ENCODE assay signal across 29 cellular contexts in the genomic region with DNA sequence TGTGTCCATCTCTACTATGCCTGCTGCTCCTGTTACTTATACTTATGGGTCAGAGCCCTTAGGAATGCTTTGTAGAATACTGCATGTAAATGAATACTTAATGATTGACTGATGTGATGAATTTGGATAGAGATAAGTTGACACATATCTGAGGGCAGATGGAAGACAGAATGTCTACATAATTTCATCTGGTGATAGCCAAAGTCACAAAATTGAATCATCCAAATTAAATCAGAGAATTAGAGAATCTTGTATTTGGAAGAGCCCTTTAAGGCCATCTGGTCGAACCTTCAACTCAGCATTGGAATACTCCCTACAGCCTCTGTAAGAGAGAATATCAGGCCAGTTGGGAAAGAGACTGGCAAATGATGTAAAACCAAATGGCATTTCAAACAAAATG.
DNase-seq lines count a peak whose midpoint lies in the region; ATAC-seq and TF ChIP-seq lines count a peak whose summit lies in the region.
"Had no signal": no experiment of that assay in that cellular context is flagged by ENCODE, and none has a peak within 500 bp of the region (broad histone marks: within the 10 kb centered on the region; RNA-seq: fewer than 3 reads in every experiment).

No MANE protein-coding gene starts in this region.

- H3K4me2 ChIP-seq in SK-N-SH, result no peak overlapping the region
- H3K4me2 ChIP-seq: A549; BLaER1; BLaER1 treated with 17β-estradiol and CSF1 and Interleukin-3, amounts not matched to agents 10 nM and 100 nM had no signal

- H3K79me2 ChIP-seq in SK-N-SH (ENCODE audit: insufficient read depth), result no peaks in the 10 kb centered on the region; the same call in 1 of the 2 replicates

- no peak overlapping the region for H3K9ac ChIP-seq in SK-N-SH
- H3K9ac ChIP-seq: BLaER1; BLaER1 treated with 17β-estradiol and CSF1 and Interleukin-3, amounts not matched to agents 10 nM and 100 nM had no signal

- H3K4me1 ChIP-seq in SK-N-SH (ENCODE audit: control insufficient read depth in 1 of 2, insufficient read depth in 2 of 2, low read depth in 1 of 2, low read length in 1 of 2), result no peaks in the 10 kb centered on the region
- H3K4me1 ChIP-seq in sigmoid colon, result no peaks in the 10 kb centered on the region
- H3K4me1 ChIP-seq: A549; BE2C; BLaER1; BLaER1 treated with 17β-estradiol and CSF1 and Interleukin-3, amounts not matched to agents 10 nM and 100 nM; Caco-2 had no signal

- H2AFZ ChIP-seq in SK-N-SH (ENCODE audit: low read depth), result no peak overlapping the region

- no peak for TF ChIP-seq RAD21 in SK-N-SH (IDR thresholded peaks at IDR 0.05; ENCODE audit: low read length)

- H4K20me1 ChIP-seq in SK-N-SH (ENCODE audit: insufficient read depth), result no peaks in the 10 kb centered on the region
- H4K20me1 ChIP-seq: BLaER1; BLaER1 treated with 17β-estradiol and CSF1 and Interleukin-3, amounts not matched to agents 10 nM and 100 nM had no signal

- no peaks in the 10 kb centered on the region for H3K9me2 ChIP-seq in SK-N-SH

- 7% methylated on average over 1 of the region's 1 CpG for WGBS in SK-N-SH (ENCODE audit: low lambda C conversion rate)
- WGBS in sigmoid colon, 2 donors, result 0% methylated on average over 1 of the region's 1 CpG

- TF ChIP-seq EP300 in SK-N-SH (IDR thresholded peaks at IDR 0.05; ENCODE audit: borderline replicate concordance in 1 of 2, low read depth in 1 of 2, low read length in 1 of 2), result no peak
- no peak for TF ChIP-seq EP300 in sigmoid colon (IDR thresholded peaks at IDR 0.05)

- TF ChIP-seq CTCF in SK-N-SH (IDR thresholded peaks at IDR 0.05), result no peak
- no peak for TF ChIP-seq CTCF in sigmoid colon (IDR thresholded peaks at IDR 0.05)

- intact Hi-C loops in sigmoid colon (cut with DNase I), result no loop called here

- H3K9me3 ChIP-seq in SK-N-SH (no peaks in the 10 kb centered on the region), sigmoid colon (no peaks in the 10 kb centered on the region)
- H3K9me3 ChIP-seq: A549; BE2C; BLaER1; BLaER1 treated with 17β-estradiol and CSF1 and Interleukin-3, amounts not matched to agents 10 nM and 100 nM; Caco-2 had no signal

- ATAC-seq in SK-N-SH treated with all-trans-retinoic acid at 6 μM for 48 hours, result no peak
- ATAC-seq: A549; CD8-positive, alpha-beta T cell had no signal

- no peaks in the 10 kb centered on the region for H3K36me3 ChIP-seq in SK-N-SH (replicated peaks in 1 of 2; ENCODE audit: control insufficient read depth in 1 of 2, insufficient read depth in 2 of 2, low read length in 1 of 2)
- no peaks in the 10 kb centered on the region for H3K36me3 ChIP-seq in sigmoid colon
- H3K36me3 ChIP-seq: BE2C; BLaER1; BLaER1 treated with 17β-estradiol and CSF1 and Interleukin-3, amounts not matched to agents 10 nM and 100 nM had no signal

- CTCF ChIA-PET in SK-N-SH (lab: Yijun Ruan, JAX), result no interaction called here

- H3F3A ChIP-seq in SK-N-SH (replicated peaks; ENCODE audit: insufficient read depth), result no peaks in the 10 kb centered on the region

- no peak for TF ChIP-seq POLR2A in sigmoid colon (IDR thresholded peaks at IDR 0.05)

- H3K4me3 ChIP-seq in SK-N-SH (ENCODE audit: low read depth in 2 of 2, low read length in 1 of 2), result no peak overlapping the region
- no peak overlapping the region for H3K4me3 ChIP-seq in sigmoid colon
- H3K4me3 ChIP-seq: A549; BLaER1; BLaER1 treated with 17β-estradiol and CSF1 and Interleukin-3, amounts not matched to agents 10 nM and 100 nM had no signal

- POLR2A ChIA-PET in SK-N-SH (lab: Yijun Ruan, JAX), result no interaction called here

- H3K27me3 ChIP-seq in SK-N-SH (ENCODE audit: insufficient read depth), result no peaks in the 10 kb centered on the region
- H3K27me3 ChIP-seq in sigmoid colon, result no peaks in the 10 kb centered on the region
- H3K27me3 ChIP-seq: BE2C had no signal

- no peak for DNase-seq in SK-N-SH
- peak; percentile 92 for DNase-seq in SK-N-DZ (ENCODE audit: low spot score)
- DNase-seq in sigmoid colon, result no peak
- DNase-seq: 8988T; ACHN; AML-193; BE2C; C1 segment of cervical spinal cord; Caco-2; Calu3; CD4-positive, alpha-beta memory T cell; CD4-positive, alpha-beta T cell; CD4-positive, CD25-positive, alpha-beta regulatory T cell; CD8-positive, alpha-beta memory T cell; CD8-positive, alpha-beta T cell; COR-L47; DMS 273 treated with DMSO at 0.1 percent for 48 hours; DMS153; DMS53; DMS79; DMS79 treated with DMSO at 0.1 percent for 48 hours; DND-41; EL had no signal

- H3K27ac ChIP-seq in SK-N-SH (ENCODE audit: low read depth in 2 of 2, low read length in 1 of 2) (no peak overlapping the region), sigmoid colon (no peak overlapping the region)
- H3K27ac ChIP-seq: 22Rv1; A549; BLaER1; BLaER1 treated with 17β-estradiol and CSF1 and Interleukin-3, amounts not matched to agents 10 nM and 100 nM; C4-2B had no signal

TF ChIP-seq in SK-N-SH treated with all-trans-retinoic acid at 6 μM for 48 hours, 23 proteins besides CTCF, POLR2A, EP300 and RAD21 (continues in another document):
- TF ChIP-seq ISL1 (CRISPR knock-in tag; IDR thresholded peaks at IDR 0.05) (0 out of 2 replicates have a peak, but pooled peaks have one; percentile 14), CSDC2 (CRISPR knock-in tag; IDR thresholded peaks at IDR 0.05) (no peak), TSHZ2 (CRISPR knock-in tag; IDR thresholded peaks at IDR 0.05) (peak; percentile 69; the same call in 1 of the 2 replicates), ARNTL (CRISPR knock-in tag; IDR thresholded peaks at IDR 0.05; ENCODE audit: borderline replicate concordance, low read depth) (no peak), TOX (CRISPR knock-in tag; IDR thresholded peaks at IDR 0.05; ENCODE audit: borderline replicate concordance) (no peak)

TF ChIP-seq in SK-N-SH, 30 proteins besides CTCF, POLR2A, EP300 and RAD21:
- TF ChIP-seq FOSL2 (IDR thresholded peaks at IDR 0.05; ENCODE audit: borderline replicate concordance, low read depth) (no peak), YY1 (IDR thresholded peaks at IDR 0.05; ENCODE audit: low read depth) (no peak), SIN3A (IDR thresholded peaks at IDR 0.05; ENCODE audit: borderline replicate concordance, low read depth, low read length) (no peak), MAX (IDR thresholded peaks at IDR 0.05; ENCODE audit: low read depth) (no peak), POLR2AphosphoS5 (IDR thresholded peaks at IDR 0.05; ENCODE audit: low read depth, low read length) (no peak), TCF12 (IDR thresholded peaks at IDR 0.05) (no peak), MEF2A (IDR thresholded peaks at IDR 0.05; ENCODE audit: borderline replicate concordance, low read depth) (no peak), RCOR1 (IDR thresholded peaks at IDR 0.05; ENCODE audit: low read length) (no peak), TEAD4 (IDR thresholded peaks at IDR 0.05; ENCODE audit: borderline replicate concordance, insufficient read depth) (no peak), TAF1 (IDR thresholded peaks at IDR 0.05; ENCODE audit: borderline replicate concordance, low read depth, low read length) (no peak)
- TF ChIP-seq, protein P1, sequence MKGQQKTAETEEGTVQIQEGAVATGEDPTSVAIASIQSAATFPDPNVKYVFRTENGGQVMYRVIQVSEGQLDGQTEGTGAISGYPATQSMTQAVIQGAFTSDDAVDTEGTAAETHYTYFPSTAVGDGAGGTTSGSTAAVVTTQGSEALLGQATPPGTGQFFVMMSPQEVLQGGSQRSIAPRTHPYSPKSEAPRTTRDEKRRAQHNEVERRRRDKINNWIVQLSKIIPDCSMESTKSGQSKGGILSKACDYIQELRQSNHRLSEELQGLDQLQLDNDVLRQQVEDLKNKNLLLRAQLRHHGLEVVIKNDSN (IDR thresholded peaks at IDR 0.05; ENCODE audit: borderline replicate concordance, low read depth), result no peak
TF ChIP-seq in SK-N-SH: peak in this region for 0.
